17 cellular contexts compared by ENCODE assay signal in the genomic region with DNA sequence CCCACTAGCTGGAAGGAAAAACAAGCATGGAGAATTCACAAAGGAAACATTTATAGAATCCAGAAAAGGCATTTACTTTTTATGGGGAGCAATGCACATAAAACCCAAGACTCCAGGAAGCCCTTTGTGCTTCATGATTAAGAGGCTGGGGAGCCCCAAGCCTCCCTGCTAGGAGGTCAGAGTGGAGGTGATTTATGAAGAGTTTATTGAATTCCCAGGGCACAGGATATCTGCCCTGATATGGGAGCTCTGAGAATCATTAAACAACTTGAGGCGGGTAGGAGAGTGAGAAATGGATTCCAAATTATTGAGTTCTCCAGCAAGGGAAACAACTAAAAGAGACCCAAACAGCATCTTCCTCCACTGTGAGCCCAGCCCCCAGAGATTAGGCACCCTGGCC.
DNase-seq lines count a peak whose midpoint lies in the region; ATAC-seq and TF ChIP-seq lines count a peak whose summit lies in the region.
"Had no signal": no experiment of that assay in that cellular context is flagged by ENCODE, and none has a peak within 500 bp of the region (broad histone marks: within the 10 kb centered on the region; RNA-seq: fewer than 3 reads in every experiment).

No MANE protein-coding gene starts in this region.

- no peaks in the 10 kb centered on the region for H3K27me3 ChIP-seq in right atrium auricular region
- H3K27me3 ChIP-seq in right cardiac atrium (ENCODE audit: control insufficient read depth, insufficient read depth) = no peaks in the 10 kb centered on the region
- no peaks in the 10 kb centered on the region for H3K27me3 ChIP-seq in aorta (ENCODE audit: control insufficient read depth in 1 of 2, insufficient read depth in 2 of 2, low read length in 1 of 2)
- H3K27me3 ChIP-seq: BLaER1 treated with 17β-estradiol and CSF1 and Interleukin-3, amounts not matched to agents 10 nM and 100 nM had no signal

- TF ChIP-seq CTCF in right atrium auricular region (IDR thresholded peaks at IDR 0.05) (no peak), nephron progenitor cell (IDR thresholded peaks at IDR 0.05) (no peak)

- no peaks in the 10 kb centered on the region for H3K36me3 ChIP-seq in right atrium auricular region
- H3K36me3 ChIP-seq in aorta (ENCODE audit: control insufficient read depth in 1 of 2, insufficient read depth in 2 of 2, low read length in 1 of 2) = no peaks in the 10 kb centered on the region
- H3K36me3 ChIP-seq: BLaER1 treated with 17β-estradiol and CSF1 and Interleukin-3, amounts not matched to agents 10 nM and 100 nM had no signal

- no peaks in the 10 kb centered on the region for H3K9me3 Mint-ChIP-seq in dendritic cell treated with granulocyte-macrophage colony-stimulating factor and Interleukin-4, amounts not matched to agents 40 ng/mL and 50 ng/mL, for 4 days
- no peaks in the 10 kb centered on the region for H3K9me3 Mint-ChIP-seq in nephron progenitor cell
- H3K9me3 Mint-ChIP-seq: H9 had no signal

- intact Hi-C loops in right cardiac atrium (cut with DNase I) = loop anchor here in 2 of 4 donors (10.0 kb wide), 2 partner anchors 309 to 429 kb away; no protein-coding TSS in a partner anchor
- intact Hi-C loops in dendritic cell treated with granulocyte-macrophage colony-stimulating factor and Interleukin-4, amounts not matched to agents 40 ng/mL and 50 ng/mL, for 4 days (cut with micrococcal nuclease) = no loop called here
- intact Hi-C loops in aorta (cut with DNase I) = no loop called here

- peak overlapping the region; percentile 20 for H3K27ac Mint-ChIP-seq in dendritic cell treated with granulocyte-macrophage colony-stimulating factor and Interleukin-4, amounts not matched to agents 40 ng/mL and 50 ng/mL, for 4 days
- peak overlapping the region; percentile 87 for H3K27ac Mint-ChIP-seq in nephron progenitor cell
- H3K27ac Mint-ChIP-seq: CD4-positive, alpha-beta memory T cell; H9 had no signal

- peaks cover 16% of the 10 kb centered on the region for H3K4me1 Mint-ChIP-seq in dendritic cell treated with granulocyte-macrophage colony-stimulating factor and Interleukin-4, amounts not matched to agents 40 ng/mL and 50 ng/mL, for 4 days (ENCODE audit: low read depth)
- peaks cover 45% of the 10 kb centered on the region for H3K4me1 Mint-ChIP-seq in nephron progenitor cell
- H3K4me1 Mint-ChIP-seq: CD4-positive, alpha-beta memory T cell had no signal

- H3K36me3 Mint-ChIP-seq in dendritic cell treated with granulocyte-macrophage colony-stimulating factor and Interleukin-4, amounts not matched to agents 40 ng/mL and 50 ng/mL, for 4 days (ENCODE audit: low read depth) = no peaks in the 10 kb centered on the region
- no peaks in the 10 kb centered on the region for H3K36me3 Mint-ChIP-seq in nephron progenitor cell (ENCODE audit: low read depth)
- H3K36me3 Mint-ChIP-seq: CD4-positive, alpha-beta memory T cell had no signal

- H3K4me3 ChIP-seq in right atrium auricular region (no peak overlapping the region), right cardiac atrium (ENCODE audit: low read length) (no peak overlapping the region), aorta (ENCODE audit: low read length in 2 of 2) (no peak overlapping the region)
- H3K4me3 ChIP-seq: BLaER1 treated with 17β-estradiol and CSF1 and Interleukin-3, amounts not matched to agents 10 nM and 100 nM; GM23248 had no signal

- H3K4me3 Mint-ChIP-seq in dendritic cell treated with granulocyte-macrophage colony-stimulating factor and Interleukin-4, amounts not matched to agents 40 ng/mL and 50 ng/mL, for 4 days = no peak overlapping the region
- H3K4me3 Mint-ChIP-seq in nephron progenitor cell = peak overlapping the region; percentile 20
- H3K4me3 Mint-ChIP-seq: CD4-positive, alpha-beta memory T cell; H9 had no signal

- DNase-seq in right atrium auricular region (ENCODE audit: low spot score) (peak; percentile 13), right cardiac atrium (no peak), nephron progenitor cell (no peak), hippocampal formation (lab: John Stamatoyannopoulos, UW) (no peak), DMS114 treated with DMSO at 0.1 percent for 48 hours (lab: John Stamatoyannopoulos, UW; ENCODE audit: unreplicated experiment) (no peak), aorta (no peak)
- DNase-seq: 8988T; NCI-H1048; NCI-H187; NK-92 treated with Interleukin-12 subunit alpha and Interleukin-12 subunit beta, amount 100 ng/mL, for 24 hours had no signal

- no peak overlapping the region for H3K27ac ChIP-seq in right atrium auricular region
- no peak overlapping the region for H3K27ac ChIP-seq in right cardiac atrium (ENCODE audit: low read length)
- H3K27ac ChIP-seq in aorta (ENCODE audit: low read depth in 1 of 2, low read length in 2 of 2) = no peak overlapping the region
- H3K27ac ChIP-seq: BLaER1 treated with 17β-estradiol and CSF1 and Interleukin-3, amounts not matched to agents 10 nM and 100 nM; GM23248 had no signal

- 83% methylated on average over 1 of the region's 1 CpG for WGBS in right cardiac atrium
- WGBS in aorta, 2 donors = 84 to 87% methylated on average over 1 of the region's 1 CpG

- H3K9me3 ChIP-seq in right atrium auricular region = no peaks in the 10 kb centered on the region
- no peaks in the 10 kb centered on the region for H3K9me3 ChIP-seq in right cardiac atrium (ENCODE audit: control insufficient read depth, low read length)
- H3K9me3 ChIP-seq in aorta (ENCODE audit: control insufficient read depth, low read length) = no peaks in the 10 kb centered on the region
- H3K9me3 ChIP-seq: BLaER1 treated with 17β-estradiol and CSF1 and Interleukin-3, amounts not matched to agents 10 nM and 100 nM had no signal

- H3K27me3 Mint-ChIP-seq in dendritic cell treated with granulocyte-macrophage colony-stimulating factor and Interleukin-4, amounts not matched to agents 40 ng/mL and 50 ng/mL, for 4 days = no peaks in the 10 kb centered on the region
- H3K27me3 Mint-ChIP-seq in nephron progenitor cell (ENCODE audit: low read depth, poor library complexity) = peaks cover 8% of the 10 kb centered on the region
- H3K27me3 Mint-ChIP-seq: CD4-positive, alpha-beta memory T cell had no signal

- H3K4me1 ChIP-seq in right atrium auricular region (peaks cover 0 to 5% of the 10 kb centered on the region in 2 donors), right cardiac atrium (ENCODE audit: control insufficient read depth, insufficient read depth, low read length) (no peaks in the 10 kb centered on the region), aorta (ENCODE audit: control insufficient read depth in 1 of 2, insufficient read depth in 2 of 2, low read length in 2 of 2) (no peaks in the 10 kb centered on the region)

- ATAC-seq in right cardiac atrium (no peak), GM19035 (IDR thresholded peaks at IDR 0.05; ENCODE audit: unreplicated experiment) (no peak), aorta (ENCODE audit: low FRiP score) (no peak)
- ATAC-seq: Panc1 had no signal
